In genomic region chr19:4065430-4066175, GRCh38 we compare ENCODE assay signal across 8 cellular contexts. TPM values are rescaled to one million over a fixed set of nuclear protein-coding genes. Genes with fewer than 3 reads are reported as not detected.
DNase-seq lines count a peak whose midpoint lies in the region; ATAC-seq and TF ChIP-seq lines count a peak whose summit lies in the region.

No MANE protein-coding gene starts in this region.

- H2AFZ ChIP-seq in PC-9: no peak overlapping the region

- H3K36me3 ChIP-seq in PC-9 (ENCODE audit: low read depth) (no peaks in the 10 kb centered on the region), esophagus (ENCODE audit: control insufficient read depth in 2 of 2, insufficient read depth in 2 of 2, low read length in 1 of 2) (peaks cover 0 to 12% of the 10 kb centered on the region in 2 donors)

- H3K4me3 ChIP-seq in PC-9 (no peak overlapping the region), esophagus (ENCODE audit: low read depth in 1 of 2, low read length in 2 of 2) (peak overlapping the region; percentile 83 to 98)

- peaks cover 3% of the 10 kb centered on the region for H3K36me3 Mint-ChIP-seq in activated T-cell treated with anti-CD3 and anti-CD28 coated beads, Interleukin-2, amount 50 U/mL, for 4 hours (ENCODE audit: insufficient read depth)
- H3K36me3 Mint-ChIP-seq in naive thymus-derived CD8-positive, alpha-beta T cell: peaks cover 0 to 5% (median 0%) of the 10 kb centered on the region in 3 donors
- no peaks in the 10 kb centered on the region for H3K36me3 Mint-ChIP-seq in stimulated activated memory B cell treated with anti-CD40 and anti-IgM and Interleukin-4, amounts not matched to agents 10 μg/mL and 1 μg/mL and 100 μg/mL, for 72 hours

- ATAC-seq in GM21723 (IDR thresholded peaks at IDR 0.05; ENCODE audit: unreplicated experiment): peak; percentile 57
- peak; percentile 76 to 81 for ATAC-seq in activated T-cell treated with anti-CD3 and anti-CD28 coated beads, Interleukin-2, amount 50 U/mL, for 4 hours
- peak; percentile 60 to 76 for ATAC-seq in naive thymus-derived CD8-positive, alpha-beta T cell
- peak; percentile 86 for ATAC-seq in stimulated activated memory B cell treated with anti-CD40 and anti-IgM and Interleukin-4, amounts not matched to agents 10 μg/mL and 1 μg/mL and 100 μg/mL, for 72 hours

- no peaks in the 10 kb centered on the region for H3K9me2 ChIP-seq in PC-9 (ENCODE audit: insufficient read depth)

- BruUV-seq in PC-9 (replicated peaks; lab: Mats Ljungman, UMichigan): no TSS peak

- no peaks in the 10 kb centered on the region for H3K9me3 ChIP-seq in PC-9 (ENCODE audit: insufficient read depth, low read depth)
- H3K9me3 ChIP-seq in esophagus (ENCODE audit: control insufficient read depth in 2 of 2, insufficient read depth in 1 of 2, low read depth in 1 of 2, low read length in 1 of 2): no peaks in the 10 kb centered on the region

- 1% methylated on average over 17 to 97 of the region's 98 CpGs for WGBS in esophagus, 2 donors

- H3K27ac ChIP-seq in PC-9 (no peak overlapping the region), esophagus (ENCODE audit: low read depth in 2 of 2, low read length in 1 of 2) (peak overlapping the region; percentile 99 to 100)

- H3K27me3 ChIP-seq in PC-9 (ENCODE audit: insufficient read depth, low read depth): no peaks in the 10 kb centered on the region
- no peaks in the 10 kb centered on the region for H3K27me3 ChIP-seq in esophagus (ENCODE audit: control insufficient read depth in 1 of 2, insufficient read depth in 2 of 2, low read length in 2 of 2)

- TF ChIP-seq CTCF in PC-9 (conservative IDR thresholded peaks at IDR 0.05): no peak

- CTCF ChIA-PET in PC-9 (lab: Charles Lee): interaction anchor here (0.7 kb wide), 1 partner anchor 75 kb away, joined by 3 read pairs; no protein-coding TSS in a partner anchor

- no peaks in the 10 kb centered on the region for H3K27me3 Mint-ChIP-seq in activated T-cell treated with anti-CD3 and anti-CD28 coated beads, Interleukin-2, amount 50 U/mL, for 4 hours (ENCODE audit: low read depth)
- no peaks in the 10 kb centered on the region for H3K27me3 Mint-ChIP-seq in naive thymus-derived CD8-positive, alpha-beta T cell
- H3K27me3 Mint-ChIP-seq in stimulated activated memory B cell treated with anti-CD40 and anti-IgM and Interleukin-4, amounts not matched to agents 10 μg/mL and 1 μg/mL and 100 μg/mL, for 72 hours: no peaks in the 10 kb centered on the region

- in situ Hi-C loops in KBM-7 (cut with MboI; ENCODE audit: low pct_unique_long_range_greater_than_20kb, low sequenced_read_pairs): no loop called here

- H3K9me3 Mint-ChIP-seq in activated T-cell treated with anti-CD3 and anti-CD28 coated beads, Interleukin-2, amount 50 U/mL, for 4 hours: no peaks in the 10 kb centered on the region
- no peaks in the 10 kb centered on the region for H3K9me3 Mint-ChIP-seq in naive thymus-derived CD8-positive, alpha-beta T cell
- no peaks in the 10 kb centered on the region for H3K9me3 Mint-ChIP-seq in stimulated activated memory B cell treated with anti-CD40 and anti-IgM and Interleukin-4, amounts not matched to agents 10 μg/mL and 1 μg/mL and 100 μg/mL, for 72 hours

- H3K4me1 Mint-ChIP-seq in activated T-cell treated with anti-CD3 and anti-CD28 coated beads, Interleukin-2, amount 50 U/mL, for 4 hours (ENCODE audit: low read depth): peaks cover 41% of the 10 kb centered on the region
- H3K4me1 Mint-ChIP-seq in naive thymus-derived CD8-positive, alpha-beta T cell: peaks cover 7 to 53% (median 42%) of the 10 kb centered on the region in 4 donors
- H3K4me1 Mint-ChIP-seq in stimulated activated memory B cell treated with anti-CD40 and anti-IgM and Interleukin-4, amounts not matched to agents 10 μg/mL and 1 μg/mL and 100 μg/mL, for 72 hours: peaks cover 53% of the 10 kb centered on the region

- H3F3A ChIP-seq in PC-9 (ENCODE audit: insufficient read depth, low read depth): peaks cover 17% of the 10 kb centered on the region; the same call in 1 of the 2 replicates

- no peak overlapping the region for H3K4me2 ChIP-seq in PC-9

- intact Hi-C loops in PC-9 (cut with micrococcal nuclease; ENCODE audit: unreplicated experiment): loop anchor here (1.0 to 10.0 kb wide), 3 partner anchors 19 to 117 kb away; partner anchors contain the start of genes ANKRD24 and SIRT6

- H3K27ac Mint-ChIP-seq in naive thymus-derived CD8-positive, alpha-beta T cell: peak overlapping the region in 7 of 10 donors; percentile 32 to 81 (median 65)
- peak overlapping the region; percentile 82 for H3K27ac Mint-ChIP-seq in stimulated activated memory B cell treated with anti-CD40 and anti-IgM and Interleukin-4, amounts not matched to agents 10 μg/mL and 1 μg/mL and 100 μg/mL, for 72 hours

- peaks cover 33% of the 10 kb centered on the region for H4K20me1 ChIP-seq in PC-9 (ENCODE audit: insufficient read depth)

- POLR2A ChIA-PET in PC-9 (lab: Charles Lee; ENCODE audit: unreplicated experiment): interaction anchor here (0.8 kb wide), 1 partner anchor 470 kb away, joined by 8 read pairs; no protein-coding TSS in a partner anchor
- POLR2A ChIA-PET in naive thymus-derived CD8-positive, alpha-beta T cell (lab: Charles Lee): interaction anchor here (0.6 to 5.4 kb wide), 21 partner anchors 11 to 549 kb away, joined by 3 to 74 read pairs (median 7); partner anchors contain the start of genes EEF2, PIAS4 and YJU2

- peak; percentile 71 for DNase-seq in DMS53 treated with DMSO at 0.1 percent for 48 hours (lab: John Stamatoyannopoulos, UW; ENCODE audit: unreplicated experiment)
- DNase-seq in KBM-7: peak; percentile 93
- DNase-seq in PC-9: peak; percentile 81 to 94
- DNase-seq in activated T-cell treated with anti-CD3 and anti-CD28 coated beads, Interleukin-2, amount 50 U/mL, for 4 hours: peak; percentile 96
- peak; percentile 93 to 99 (median 98) for DNase-seq in naive thymus-derived CD8-positive, alpha-beta T cell

- H3K4me3 Mint-ChIP-seq in activated T-cell treated with anti-CD3 and anti-CD28 coated beads, Interleukin-2, amount 50 U/mL, for 4 hours: peak overlapping the region; percentile 63
- H3K4me3 Mint-ChIP-seq in naive thymus-derived CD8-positive, alpha-beta T cell: peak overlapping the region; percentile 50 to 88 (median 67)
- peak overlapping the region; percentile 81 for H3K4me3 Mint-ChIP-seq in stimulated activated memory B cell treated with anti-CD40 and anti-IgM and Interleukin-4, amounts not matched to agents 10 μg/mL and 1 μg/mL and 100 μg/mL, for 72 hours

- H3K79me2 ChIP-seq in PC-9 (ENCODE audit: low read depth): peaks cover 44% of the 10 kb centered on the region

- peaks cover 30% of the 10 kb centered on the region for H3K4me1 ChIP-seq in PC-9 (replicated peaks; ENCODE audit: insufficient read depth)
- peaks cover 4 to 25% of the 10 kb centered on the region in 2 donors for H3K4me1 ChIP-seq in esophagus (ENCODE audit: control insufficient read depth in 2 of 2, insufficient read depth in 2 of 2, low read length in 1 of 2)

RNA-seq across cellular contexts. Expression of gene ZBTB7A, which starts 1.1 kb away (rescaled TPM):
- 41.2 and 48.2 TPM in 2 replicates for total RNA-seq in PC-9 (2021)
- total RNA-seq in activated T-cell treated with anti-CD3 and anti-CD28 coated beads, Interleukin-2, amount 50 U/mL, for 4 hours: 10 to 100 TPM; 46.6 to 49.6 (median 47.4) TPM
- 10 to 100 TPM; 22.4 to 29.7 TPM for polyA plus RNA-seq in esophagus
- 10 to 100 TPM; 59.9 TPM for total RNA-seq in naive thymus-derived CD8-positive, alpha-beta T cell
- 10 to 100 TPM; 31.3 to 52.2 (median 31.5) TPM for polyA plus RNA-seq in naive thymus-derived CD8-positive, alpha-beta T cell

RNA-seq across cellular contexts. Expression of gene PIAS4, which starts 58.1 kb away (rescaled TPM):
- total RNA-seq in PC-9 (2021): 25.5 and 26.5 TPM in 2 replicates
- total RNA-seq in activated T-cell treated with anti-CD3 and anti-CD28 coated beads, Interleukin-2, amount 50 U/mL, for 4 hours: 10 to 100 TPM; 33.9 to 37.0 (median 35.3) TPM
- 10 to 100 TPM in 1 of 2 donors, 1 to 10 TPM in 1; 9.6 to 10.9 TPM for polyA plus RNA-seq in esophagus
- 10 to 100 TPM; 34.4 to 34.9 TPM for total RNA-seq in naive thymus-derived CD8-positive, alpha-beta T cell
- 1 to 10 TPM; 3.2 to 4.9 (median 4.5) TPM for polyA plus RNA-seq in naive thymus-derived CD8-positive, alpha-beta T cell

RNA-seq across cellular contexts. Expression of gene MAP2K2, which starts 58.3 kb away (rescaled TPM):
- total RNA-seq in PC-9 (2021): 160 and 211 TPM in 2 replicates
- 100 to 1,000 TPM; 136 to 143 (median 139) TPM for total RNA-seq in activated T-cell treated with anti-CD3 and anti-CD28 coated beads, Interleukin-2, amount 50 U/mL, for 4 hours
- polyA plus RNA-seq in esophagus: 100 to 1,000 TPM; 120 to 127 TPM
- 100 to 1,000 TPM; 119 to 134 TPM for total RNA-seq in naive thymus-derived CD8-positive, alpha-beta T cell
- 100 to 1,000 TPM in 1 of 3 donors, 10 to 100 TPM in 2; 48.0 to 101 (median 67.3) TPM for polyA plus RNA-seq in naive thymus-derived CD8-positive, alpha-beta T cell
